Comparison of ENCODE assay signal across 8 cellular contexts in the genomic region with DNA sequence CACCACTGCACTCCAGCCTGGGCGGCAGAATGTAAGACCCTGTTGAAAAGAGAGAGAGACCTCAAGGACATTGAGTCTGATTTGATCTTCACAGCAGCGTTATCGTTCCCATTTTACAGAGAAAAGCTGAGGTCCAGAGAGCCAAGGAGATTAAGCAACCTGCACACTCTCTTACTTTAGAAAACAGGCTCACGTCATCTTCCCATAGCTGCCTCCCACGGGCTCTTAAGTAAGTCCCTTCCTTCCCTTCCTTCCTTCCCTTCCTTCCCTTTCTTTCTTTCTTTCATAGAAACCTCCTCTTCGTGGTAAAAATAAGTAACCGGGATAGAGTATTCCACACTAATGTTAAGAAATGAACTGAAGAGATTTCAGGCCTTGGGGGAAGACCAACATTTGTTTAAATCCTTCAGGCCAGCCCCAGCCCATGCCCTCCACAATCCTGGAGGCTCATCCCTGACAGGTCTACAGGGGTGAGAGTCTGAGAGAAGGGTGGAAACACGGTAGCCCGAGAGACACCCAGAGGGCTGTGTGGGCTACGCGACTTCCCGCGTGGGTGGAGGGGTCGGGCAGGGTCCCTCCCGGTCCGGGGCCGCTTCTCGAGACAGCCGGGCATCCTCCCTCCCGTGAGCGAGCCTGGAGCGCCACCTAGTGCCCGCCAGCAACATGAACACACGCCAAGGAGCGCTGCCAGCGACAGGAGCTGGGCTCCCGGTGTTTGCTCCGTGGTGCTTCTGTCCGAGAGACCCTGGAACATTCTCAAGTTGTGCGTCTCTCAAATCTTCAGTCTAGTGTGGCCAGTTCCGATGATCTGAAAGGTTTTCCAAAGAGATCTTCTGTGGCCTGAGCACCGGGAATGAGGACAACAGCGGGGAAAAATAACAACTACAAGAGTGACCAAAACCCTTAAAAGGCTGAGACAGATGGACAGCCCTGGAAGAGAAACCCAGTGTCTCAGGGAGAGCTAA.
DNase-seq lines count a peak whose midpoint lies in the region; ATAC-seq and TF ChIP-seq lines count a peak whose summit lies in the region.

No MANE protein-coding gene starts in this region.

- no peaks in the 10 kb centered on the region for H3K9me3 ChIP-seq in endodermal cell (ENCODE audit: control insufficient read depth, low read length)

- peak; percentile 98 for TF ChIP-seq CTCF in endodermal cell (conservative IDR thresholded peaks at IDR 0.05)

- H3K4me1 Mint-ChIP-seq in endodermal cell, result peaks cover 19% of the 10 kb centered on the region

- no peaks in the 10 kb centered on the region for H3K9me3 Mint-ChIP-seq in endodermal cell

- ATAC-seq in GM18909 (IDR thresholded peaks at IDR 0.05; ENCODE audit: poor library complexity, unreplicated experiment), result peak; percentile 95
- peak; percentile 96 for ATAC-seq in HG03135 (IDR thresholded peaks at IDR 0.05; ENCODE audit: unreplicated experiment)

- H3K27ac ChIP-seq in endodermal cell (ENCODE audit: low read depth, low read length), result no peak overlapping the region

- WGBS in endodermal cell (ENCODE audit: insufficient coverage in 1 of 2, insufficient read length in 1 of 2), 2 experiments, result 19 to 39% methylated on average over 12 to 33 of the region's 33 CpGs

- no peak overlapping the region for H3K4me3 Mint-ChIP-seq in endodermal cell

- H3K27me3 ChIP-seq in endodermal cell (ENCODE audit: control insufficient read depth, insufficient read depth, low read length, poor library complexity, severe bottlenecking), result peaks cover 45% of the 10 kb centered on the region

- no peak overlapping the region for H3K27ac Mint-ChIP-seq in endodermal cell

- H3K36me3 Mint-ChIP-seq in endodermal cell (ENCODE audit: low read depth), result no peaks in the 10 kb centered on the region

- DNase-seq in Ammon's horn (ENCODE audit: low spot score), result peak; percentile 80
- DNase-seq in NCI-H69 (lab: John Stamatoyannopoulos, UW), result peak; percentile 69
- DNase-seq in activated CD8-positive, alpha-beta memory T cell treated with anti-CD3 and anti-CD28 coated beads for 48 hours (ENCODE audit: low read depth in 2 of 3, low spot score in 2 of 3), result peak; percentile 35 to 60 (median 59)
- DNase-seq in endodermal cell, result peak; percentile 93
- DNase-seq in middle frontal gyrus (ENCODE audit: extremely low spot score, low spot score), result peak; percentile 31
- peak; percentile 4 to 50 for DNase-seq in stimulated activated CD8-positive, alpha-beta memory T cell treated with anti-CD3 and anti-CD28 coated beads, Interleukin-2, amount 100 ng/mL, for 1 hour (ENCODE audit: low read depth in 2 of 2)

- H3K4me3 ChIP-seq in endodermal cell (ENCODE audit: low read length), result no peak overlapping the region

- H3K9ac ChIP-seq in endodermal cell (ENCODE audit: extremely low read depth, low read length, poor library complexity, severe bottlenecking), result no peak overlapping the region

- peaks cover 64% of the 10 kb centered on the region for H3K27me3 Mint-ChIP-seq in endodermal cell (ENCODE audit: insufficient read depth)

- peaks cover 10% of the 10 kb centered on the region for H3K4me1 ChIP-seq in endodermal cell (ENCODE audit: control insufficient read depth, insufficient read depth, low read length)

- H3K36me3 ChIP-seq in endodermal cell (ENCODE audit: control insufficient read depth, insufficient read depth, low read length), result no peaks in the 10 kb centered on the region

Comparison
In these comparisons a context has a peak if more than half of its experiments do, and no peak if none do; other contexts are left out.
1. DNase-seq: peak in every context shown above with its lines; median percentile 93 in endodermal cell; 80 in Ammon's horn; 69 in NCI-H69; 59 in activated CD8-positive, alpha-beta memory T cell treated with anti-CD3 and anti-CD28 coated beads for 48 hours; 31 in middle frontal gyrus; 27 in stimulated activated CD8-positive, alpha-beta memory T cell treated with anti-CD3 and anti-CD28 coated beads, Interleukin-2, amount 100 ng/mL, for 1 hour.